9 cellular contexts compared by ENCODE assay signal in the genomic region with DNA sequence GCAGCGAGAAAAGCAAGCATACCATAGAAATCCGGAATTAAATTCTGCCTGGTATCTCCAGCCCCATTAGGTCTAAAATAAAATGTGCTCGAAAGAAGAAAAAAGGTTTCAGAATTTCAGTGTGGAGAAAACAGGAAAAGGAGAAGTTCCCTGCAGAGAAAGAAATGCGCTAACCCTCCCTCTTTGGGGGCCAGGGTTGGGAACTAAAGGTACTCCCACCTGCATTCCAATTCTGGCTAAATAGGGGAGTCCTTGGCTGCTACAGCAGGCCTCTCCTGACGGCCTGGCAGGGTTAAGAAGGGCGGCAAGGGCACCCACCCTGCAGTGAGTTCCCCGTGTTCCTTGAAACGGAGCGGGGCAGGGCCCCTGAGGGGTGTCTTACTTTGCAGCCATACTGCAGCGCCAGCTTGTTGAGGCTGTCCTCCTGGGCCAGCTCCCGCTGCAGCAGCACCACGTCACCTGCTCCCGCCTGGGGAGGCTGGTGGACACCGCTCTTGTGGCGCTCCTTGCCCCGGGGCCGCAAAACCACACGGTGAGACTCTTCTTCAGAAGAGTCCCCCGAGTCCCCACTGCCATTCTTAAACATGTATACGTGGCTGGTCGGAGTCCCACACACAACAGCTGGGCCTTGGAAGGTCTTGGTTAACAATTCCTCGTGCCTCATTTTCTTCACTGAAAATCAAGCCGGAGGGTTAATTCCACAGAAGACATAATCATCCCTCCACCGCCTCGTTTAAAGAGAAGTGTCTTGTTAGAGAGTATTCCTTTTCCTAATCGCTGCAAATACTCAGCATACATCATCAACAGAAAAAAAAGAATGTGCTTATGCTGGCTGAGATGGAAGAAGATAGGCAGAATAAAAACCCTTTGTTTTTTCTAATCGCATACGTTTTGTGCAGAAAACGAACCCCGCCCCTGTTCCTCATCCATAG. TPM values are rescaled to one million over a fixed set of nuclear protein-coding genes. Genes with fewer than 3 reads are reported as not detected.
DNase-seq lines count a peak whose midpoint lies in the region; ATAC-seq and TF ChIP-seq lines count a peak whose summit lies in the region.
"Had no signal": no experiment of that assay in that cellular context is flagged by ENCODE, and none has a peak within 500 bp of the region (broad histone marks: within the 10 kb centered on the region; RNA-seq: fewer than 3 reads in every experiment).

No MANE protein-coding gene starts in this region.

- peaks cover 20% of the 10 kb centered on the region for H3K4me1 Mint-ChIP-seq in activated CD4-positive, alpha-beta memory T cell treated with anti-CD3 and anti-CD28 coated beads, Interleukin-2, amount 10 ng/mL, durations not matched to agents 7 days and 5 days
- peaks cover 21% of the 10 kb centered on the region for H3K4me1 Mint-ChIP-seq in glutamatergic neuron (ENCODE audit: low read depth, unreplicated experiment)

- no peak for TF ChIP-seq CTCF in glutamatergic neuron (IDR thresholded peaks at IDR 0.05; ENCODE audit: partially characterized antibody, unreplicated experiment)

- H3K27ac Mint-ChIP-seq in activated CD4-positive, alpha-beta memory T cell treated with anti-CD3 and anti-CD28 coated beads, Interleukin-2, amount 10 ng/mL, durations not matched to agents 7 days and 5 days, result no peak overlapping the region
- peak overlapping the region; percentile 60 for H3K27ac Mint-ChIP-seq in glutamatergic neuron (ENCODE audit: unreplicated experiment)

- H3K9me3 Mint-ChIP-seq in activated CD4-positive, alpha-beta memory T cell treated with anti-CD3 and anti-CD28 coated beads, Interleukin-2, amount 10 ng/mL, durations not matched to agents 7 days and 5 days, result no peaks in the 10 kb centered on the region
- peaks cover 5% of the 10 kb centered on the region for H3K9me3 Mint-ChIP-seq in glutamatergic neuron (ENCODE audit: unreplicated experiment)

- POLR2A ChIA-PET in activated CD4-positive, alpha-beta memory T cell treated with anti-CD3 and anti-CD28 coated beads, Interleukin-2, amount 10 ng/mL, durations not matched to agents 7 days and 5 days (lab: Charles Lee), result interaction anchor here (1.0 to 2.8 kb wide), 9 partner anchors 10 to 865 kb away, joined by 3 to 24 read pairs (median 14); partner anchors contain the start of gene LRRC28

- peak overlapping the region; percentile 73 for H3K4me3 Mint-ChIP-seq in activated CD4-positive, alpha-beta memory T cell treated with anti-CD3 and anti-CD28 coated beads, Interleukin-2, amount 10 ng/mL, durations not matched to agents 7 days and 5 days
- peak overlapping the region; percentile 93 for H3K4me3 Mint-ChIP-seq in glutamatergic neuron (ENCODE audit: unreplicated experiment)

- no peak for DNase-seq in activated CD4-positive, alpha-beta memory T cell treated with anti-CD3 and anti-CD28 coated beads, Interleukin-2, amount 10 ng/mL, durations not matched to agents 7 days and 5 days
- DNase-seq in glutamatergic neuron, result peak; percentile 47
- peak; percentile 58 for DNase-seq in retina
- DNase-seq in NCI-H146 treated with DMSO at 0.1 percent for 48 hours (lab: John Stamatoyannopoulos, UW; ENCODE audit: unreplicated experiment), result no peak
- no peak for DNase-seq in SKM-1 treated with dmso at 0.1 percent for 144 hours (lab: John Stamatoyannopoulos, UW; ENCODE audit: unreplicated experiment)
- DNase-seq: stimulated activated CD4-positive, alpha-beta T cell treated with anti-CD3 and anti-CD28 coated beads, Interleukin-2, amount 100 ng/mL, for 48 hours had no signal

- peak overlapping the region; percentile 92; the same call in 1 of the 2 replicates for H3K4me3 ChIP-seq in GM08714 (ENCODE audit: low read length)

- no peaks in the 10 kb centered on the region for H3K27me3 Mint-ChIP-seq in activated CD4-positive, alpha-beta memory T cell treated with anti-CD3 and anti-CD28 coated beads, Interleukin-2, amount 10 ng/mL, durations not matched to agents 7 days and 5 days
- H3K27me3 Mint-ChIP-seq in glutamatergic neuron (ENCODE audit: unreplicated experiment), result peaks cover 10% of the 10 kb centered on the region

- peaks cover 21% of the 10 kb centered on the region for H3K36me3 Mint-ChIP-seq in activated CD4-positive, alpha-beta memory T cell treated with anti-CD3 and anti-CD28 coated beads, Interleukin-2, amount 10 ng/mL, durations not matched to agents 7 days and 5 days (ENCODE audit: low read depth)
- peaks cover 1% of the 10 kb centered on the region for H3K36me3 Mint-ChIP-seq in glutamatergic neuron (ENCODE audit: unreplicated experiment)

- CTCF ChIA-PET in activated CD4-positive, alpha-beta memory T cell treated with anti-CD3 and anti-CD28 coated beads, Interleukin-2, amount 10 ng/mL, durations not matched to agents 7 days and 5 days (lab: Charles Lee), result interaction anchor here (1.0 to 3.0 kb wide), 4 partner anchors 27 to 459 kb away, joined by 3 to 28 read pairs (median 4); no protein-coding TSS in a partner anchor

- no peak for ATAC-seq in HG02885 (IDR thresholded peaks at IDR 0.05; ENCODE audit: poor library complexity, unreplicated experiment)
- ATAC-seq in GM19397 (IDR thresholded peaks at IDR 0.05; ENCODE audit: unreplicated experiment), result no peak

RNA-seq across cellular contexts. Expression of gene LYSMD4, which starts 1.6 kb away (rescaled TPM):
- total RNA-seq in activated CD4-positive, alpha-beta memory T cell treated with anti-CD3 and anti-CD28 coated beads, Interleukin-2, amount 10 ng/mL, durations not matched to agents 7 days and 5 days, result 10 to 100 TPM; 10.7 to 10.9 TPM
- total RNA-seq in glutamatergic neuron (ENCODE audit: unreplicated experiment), result 49.8 TPM

Comparison
In these comparisons a context has a peak if more than half of its experiments do, and no peak if none do; other contexts are left out.
1. DNase-seq: peak in glutamatergic neuron (single experiment) and retina (single experiment); none in activated CD4-positive, alpha-beta memory T cell treated with anti-CD3 and anti-CD28 coated beads, Interleukin-2, amount 10 ng/mL, durations not matched to agents 7 days and 5 days (single experiment), NCI-H146 treated with DMSO at 0.1 percent for 48 hours (single experiment) and SKM-1 treated with dmso at 0.1 percent for 144 hours (single experiment).